ENCODE assay signal across 1 cellular context in genomic region chr10:48594371-48594770, GRCh38.
TF ChIP-seq lines count a peak whose summit lies in the region.

No MANE protein-coding gene starts in this region.

TF ChIP-seq in H1, 55 proteins besides CTCF, POLR2A, EP300 and RAD21:
- TF ChIP-seq RBBP5 (IDR thresholded peaks at IDR 0.05; ENCODE audit: borderline replicate concordance, low read depth, low read length) (no peak), FOSL1 (IDR thresholded peaks at IDR 0.05; ENCODE audit: insufficient read depth, low read depth, low read length) (no peak), SP1 (IDR thresholded peaks at IDR 0.05; ENCODE audit: low read depth, low read length) (no peak), CREB1 (IDR thresholded peaks at IDR 0.05) (no peak), SAP30 (IDR thresholded peaks at IDR 0.05; ENCODE audit: insufficient read depth, insufficient replicate concordance, low read length) (no peak), TAF1 (IDR thresholded peaks at IDR 0.05; ENCODE audit: low read depth, low read length) (no peak)
TF ChIP-seq in H1: peak in this region for 0.
